In the genomic region with DNA sequence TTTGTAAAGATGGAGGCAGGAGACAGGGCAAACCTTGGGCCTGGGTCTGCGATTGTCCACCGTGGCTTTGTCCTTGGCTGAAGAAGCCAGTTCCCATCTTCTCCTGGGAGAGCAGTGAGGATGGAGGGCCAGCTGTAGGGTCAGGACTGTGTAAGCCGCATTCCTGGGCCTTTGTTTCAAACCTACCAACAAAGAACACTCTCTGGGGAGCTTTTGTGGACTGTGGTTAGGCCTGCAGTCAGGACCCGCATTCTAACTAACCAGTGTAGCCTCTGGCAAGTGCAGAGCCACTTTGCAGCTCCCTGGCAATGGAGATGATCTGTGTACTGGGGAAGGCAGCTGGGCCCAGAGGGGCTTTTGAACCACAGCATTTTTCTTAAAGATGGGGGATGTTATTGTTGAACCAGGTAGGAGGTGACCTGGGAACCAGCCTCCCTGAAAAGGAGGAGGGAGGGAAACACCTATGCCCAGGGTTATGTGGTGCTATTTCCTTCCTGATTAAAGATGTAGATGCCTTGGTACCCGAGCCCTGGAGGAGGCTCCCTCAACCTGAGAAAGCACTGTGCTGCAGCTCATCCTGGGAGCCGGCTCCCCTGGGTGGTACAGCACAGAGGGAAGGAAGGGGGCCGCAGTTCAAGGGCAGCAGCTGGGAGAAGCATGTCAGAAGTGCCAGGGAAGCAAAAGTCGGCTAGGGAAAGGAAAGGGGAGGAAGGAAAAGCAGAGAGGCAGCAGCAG, we compare ENCODE assay signal across 23 cellular contexts. TPM values are rescaled to one million over a fixed set of nuclear protein-coding genes. Genes with fewer than 3 reads are reported as not detected.
A peak's percentile ranks its signal among the peaks of the same experiment; 100 is the strongest.
DNase-seq lines count a peak whose midpoint lies in the region; ATAC-seq and TF ChIP-seq lines count a peak whose summit lies in the region.
"Had no signal": no experiment of that assay in that cellular context is flagged by ENCODE, and none has a peak within 500 bp of the region (broad histone marks: within the 10 kb centered on the region; RNA-seq: fewer than 3 reads in every experiment).

No MANE protein-coding gene starts in this region.

- H3K79me2 ChIP-seq in neural progenitor cell (ENCODE audit: low read depth) (no peaks in the 10 kb centered on the region), OCI-LY7 (ENCODE audit: insufficient read depth, low read depth, low read length) (no peaks in the 10 kb centered on the region)

- H3K4me1 Mint-ChIP-seq in CD8-positive, alpha-beta memory T cell = no peaks in the 10 kb centered on the region
- peaks cover 18% of the 10 kb centered on the region for H3K4me1 Mint-ChIP-seq in neural progenitor cell
- H3K4me1 Mint-ChIP-seq: activated CD4-positive, alpha-beta memory T cell treated with anti-CD3 and anti-CD28 coated beads, Interleukin-2, amount 10 ng/mL, durations not matched to agents 7 days and 5 days; activated naive CD4-positive, alpha-beta T cell treated with anti-CD3 and anti-CD28 coated beads, Interleukin-2, amount 10 ng/mL, durations not matched to agents 7 days and 5 days had no signal

- H3K27ac ChIP-seq in CD8-positive, alpha-beta memory T cell (ENCODE audit: low read depth, low read length) = no peak overlapping the region
- H3K27ac ChIP-seq in neural progenitor cell (no peak overlapping the region), OCI-LY7 (ENCODE audit: low read depth, low read length, poor library complexity, severe bottlenecking) (no peak overlapping the region)
- H3K27ac ChIP-seq: prostate gland, SJSA1, vagina had no signal

- H4K20me1 ChIP-seq in neural progenitor cell (ENCODE audit: low read depth) (peaks cover 21% of the 10 kb centered on the region), OCI-LY7 (ENCODE audit: insufficient read depth, low read length) (no peaks in the 10 kb centered on the region)

- CTCF ChIA-PET in CD8-positive, alpha-beta memory T cell (lab: Charles Lee) = no interaction called here
- CTCF ChIA-PET in OCI-LY7 (lab: Charles Lee; ENCODE audit: unreplicated experiment) = no interaction called here

- peak overlapping the region; percentile 56 for H3K9ac ChIP-seq in NT2/D1 (ENCODE audit: insufficient read length, low read depth)
- H3K9ac ChIP-seq in neural progenitor cell = no peak overlapping the region

- H3K27me3 Mint-ChIP-seq in CD8-positive, alpha-beta memory T cell = no peaks in the 10 kb centered on the region
- H3K27me3 Mint-ChIP-seq in neural progenitor cell (ENCODE audit: insufficient read depth, low read depth) = no peaks in the 10 kb centered on the region
- H3K27me3 Mint-ChIP-seq: activated CD4-positive, alpha-beta memory T cell treated with anti-CD3 and anti-CD28 coated beads, Interleukin-2, amount 10 ng/mL, durations not matched to agents 7 days and 5 days; activated naive CD4-positive, alpha-beta T cell treated with anti-CD3 and anti-CD28 coated beads, Interleukin-2, amount 10 ng/mL, durations not matched to agents 7 days and 5 days; natural killer cell treated with Interleukin-12 subunit alpha and Interleukin-12 subunit beta and Interleukin-15 and Interleukin-18, amount 100 ng/mL, for 72 hours had no signal

- H3K4me3 Mint-ChIP-seq in CD8-positive, alpha-beta memory T cell = no peak overlapping the region
- no peak overlapping the region for H3K4me3 Mint-ChIP-seq in neural progenitor cell
- H3K4me3 Mint-ChIP-seq: activated CD4-positive, alpha-beta memory T cell treated with anti-CD3 and anti-CD28 coated beads, Interleukin-2, amount 10 ng/mL, durations not matched to agents 7 days and 5 days; activated naive CD4-positive, alpha-beta T cell treated with anti-CD3 and anti-CD28 coated beads, Interleukin-2, amount 10 ng/mL, durations not matched to agents 7 days and 5 days; natural killer cell treated with Interleukin-12 subunit alpha and Interleukin-12 subunit beta and Interleukin-15 and Interleukin-18, amount 100 ng/mL, for 72 hours had no signal

- H3K4me1 ChIP-seq in CD8-positive, alpha-beta memory T cell (ENCODE audit: insufficient read depth, low read length) = no peaks in the 10 kb centered on the region
- peaks cover 3% of the 10 kb centered on the region for H3K4me1 ChIP-seq in NT2/D1 (ENCODE audit: insufficient read depth, insufficient read length)
- H3K4me1 ChIP-seq in neural progenitor cell = peaks cover 24% of the 10 kb centered on the region
- no peaks in the 10 kb centered on the region for H3K4me1 ChIP-seq in OCI-LY7 (ENCODE audit: insufficient read depth, low read length, poor library complexity, severe bottlenecking)
- H3K4me1 ChIP-seq: prostate gland, SJSA1, vagina had no signal

- no peaks in the 10 kb centered on the region for H3K9me3 ChIP-seq in CD8-positive, alpha-beta memory T cell (ENCODE audit: low read length)
- H3K9me3 ChIP-seq in NT2/D1 (ENCODE audit: insufficient read depth, low read length) (peaks cover 8% of the 10 kb centered on the region; the same call in 1 of the 2 replicates), neural progenitor cell (ENCODE audit: low read depth) (no peaks in the 10 kb centered on the region), OCI-LY7 (ENCODE audit: low read length) (no peaks in the 10 kb centered on the region)
- H3K9me3 ChIP-seq: prostate gland, SJSA1, vagina had no signal

- H3K4me2 ChIP-seq in neural progenitor cell (peak overlapping the region; percentile 63), OCI-LY7 (ENCODE audit: low read length) (no peak overlapping the region)
- H3K4me2 ChIP-seq: smooth muscle cell had no signal

- no peaks in the 10 kb centered on the region for H3K27me3 ChIP-seq in CD8-positive, alpha-beta memory T cell (ENCODE audit: insufficient read depth, low read length, poor library complexity, severe bottlenecking)
- H3K27me3 ChIP-seq in NT2/D1 (ENCODE audit: insufficient read depth, insufficient read length) (no peaks in the 10 kb centered on the region), neural progenitor cell (no peaks in the 10 kb centered on the region)
- H3K27me3 ChIP-seq: SJSA1, vagina had no signal

- TF ChIP-seq CTCF in neural progenitor cell (IDR thresholded peaks at IDR 0.05) (no peak), OCI-LY7 (conservative IDR thresholded peaks at IDR 0.05; ENCODE audit: low read length) (no peak), GM13976 (IDR thresholded peaks at IDR 0.05; ENCODE audit: borderline replicate concordance, control extremely low read depth, extremely low read depth, insufficient read depth, missing control alignments) (no peak)

- no peak for ATAC-seq in GM18909 (IDR thresholded peaks at IDR 0.05; ENCODE audit: poor library complexity, unreplicated experiment)
- ATAC-seq: natural killer cell treated with Interleukin-12 subunit alpha and Interleukin-12 subunit beta and Interleukin-15 and Interleukin-18, amount 100 ng/mL, for 72 hours; PC-3 had no signal

- H3K9me3 Mint-ChIP-seq in CD8-positive, alpha-beta memory T cell = no peaks in the 10 kb centered on the region
- no peaks in the 10 kb centered on the region for H3K9me3 Mint-ChIP-seq in neural progenitor cell
- H3K9me3 Mint-ChIP-seq: activated CD4-positive, alpha-beta memory T cell treated with anti-CD3 and anti-CD28 coated beads, Interleukin-2, amount 10 ng/mL, durations not matched to agents 7 days and 5 days; activated naive CD4-positive, alpha-beta T cell treated with anti-CD3 and anti-CD28 coated beads, Interleukin-2, amount 10 ng/mL, durations not matched to agents 7 days and 5 days; natural killer cell treated with Interleukin-12 subunit alpha and Interleukin-12 subunit beta and Interleukin-15 and Interleukin-18, amount 100 ng/mL, for 72 hours had no signal

- intact Hi-C loops in OCI-LY7 (cut with micrococcal nuclease; ENCODE audit: unreplicated experiment) = no loop called here

- H3K4me3 ChIP-seq in CD8-positive, alpha-beta memory T cell (ENCODE audit: low read length) = no peak overlapping the region
- no peak overlapping the region for H3K4me3 ChIP-seq in NT2/D1 (ENCODE audit: insufficient read length, low read depth)
- no peak overlapping the region for H3K4me3 ChIP-seq in neural progenitor cell
- no peak overlapping the region for H3K4me3 ChIP-seq in OCI-LY7 (ENCODE audit: low read depth, low read length, poor library complexity, severe bottlenecking)
- H3K4me3 ChIP-seq: prostate gland, SJSA1, smooth muscle cell, vagina had no signal

- in situ Hi-C loops in GM13976 (cut with MboI; ENCODE audit: low sequenced_read_pairs, unreplicated experiment) = no loop called here

- H2AFZ ChIP-seq in neural progenitor cell (replicated peaks) = no peak overlapping the region
- H2AFZ ChIP-seq in OCI-LY7 (ENCODE audit: low read length) = no peak overlapping the region

- POLR2A ChIA-PET in CD8-positive, alpha-beta memory T cell (lab: Charles Lee) = no interaction called here
- POLR2A ChIA-PET in OCI-LY7 (lab: Charles Lee) = interaction anchor here (1.0 kb wide), 1 partner anchor 15 kb away, joined by 3 read pairs; no protein-coding TSS in a partner anchor

- peaks cover 0 to 12% (median 9%) of the 10 kb centered on the region in 3 donors for H3K36me3 Mint-ChIP-seq in CD8-positive, alpha-beta memory T cell
- peaks cover 2% of the 10 kb centered on the region for H3K36me3 Mint-ChIP-seq in neural progenitor cell

- H3K27ac Mint-ChIP-seq in CD8-positive, alpha-beta memory T cell = peak overlapping the region in 5 of 8 donors; percentile 5 to 92 (median 42)
- H3K27ac Mint-ChIP-seq in neural progenitor cell = peak overlapping the region; percentile 97
- H3K27ac Mint-ChIP-seq: activated CD4-positive, alpha-beta memory T cell treated with anti-CD3 and anti-CD28 coated beads, Interleukin-2, amount 10 ng/mL, durations not matched to agents 7 days and 5 days; activated naive CD4-positive, alpha-beta T cell treated with anti-CD3 and anti-CD28 coated beads, Interleukin-2, amount 10 ng/mL, durations not matched to agents 7 days and 5 days had no signal

- no TSS peak for BruUV-seq in OCI-LY7 (replicated peaks; lab: Mats Ljungman, UMichigan)

- no peak for DNase-seq in CD8-positive, alpha-beta memory T cell
- DNase-seq in NT2/D1 (ENCODE audit: low read depth, low spot score) (peak; percentile 84), fibroblast of peridontal ligament (ENCODE audit: extremely low read depth) (peak; percentile 64), neural progenitor cell (ENCODE audit: low spot score) (peak; percentile 87), OCI-LY7 (ENCODE audit: low spot score) (no peak), GM13976 (ENCODE audit: low spot score) (no peak)
- no peak for DNase-seq in activated effector memory CD4-positive, alpha-beta T cell treated with Interleukin-2 at 50 U/mL for 16 hours
- DNase-seq: activated CD4-positive, alpha-beta memory T cell treated with anti-CD3 and anti-CD28 coated beads, Interleukin-2, amount 10 ng/mL, durations not matched to agents 7 days and 5 days; activated naive CD4-positive, alpha-beta T cell treated with anti-CD3 and anti-CD28 coated beads, Interleukin-2, amount 10 ng/mL, durations not matched to agents 7 days and 5 days; aorta; DMS79 treated with DMSO at 0.1 percent for 48 hours; Karpas-422; kidney glomerular epithelial cell; NCI-H1105 treated with DMSO at 0.1 percent for 48 hours; NCI-H774; PC-3; stimulated activated CD4-positive, alpha-beta T cell treated with anti-CD3 and anti-CD28 coated beads, Interleukin-4, amount 100 ng/mL, for 1 hour had no signal

- no peaks in the 10 kb centered on the region for H3K9me2 ChIP-seq in OCI-LY7 (ENCODE audit: insufficient read depth, low read length)

- peaks cover 24% of the 10 kb centered on the region for H3F3A ChIP-seq in neural progenitor cell (ENCODE audit: low read depth)

- no peaks in the 10 kb centered on the region for H3K36me3 ChIP-seq in CD8-positive, alpha-beta memory T cell (ENCODE audit: insufficient read depth, low read length)
- H3K36me3 ChIP-seq in NT2/D1 (ENCODE audit: insufficient read depth, insufficient read length, low read length) = no peaks in the 10 kb centered on the region
- no peaks in the 10 kb centered on the region for H3K36me3 ChIP-seq in neural progenitor cell
- no peaks in the 10 kb centered on the region for H3K36me3 ChIP-seq in OCI-LY7 (ENCODE audit: insufficient read depth, low read length)
- H3K36me3 ChIP-seq: prostate gland, SJSA1, vagina had no signal

RNA-seq across cellular contexts. Expression of a gene that starts 12.7 kb away (rescaled TPM):
- total RNA-seq in CD8-positive, alpha-beta memory T cell = 10 to 100 TPM; 81.9 to 84.3 TPM
- polyA plus RNA-seq in CD8-positive, alpha-beta memory T cell = 62.4 TPM
- total RNA-seq in neural progenitor cell (ENCODE audit: low replicate concordance) (168 and 310 TPM in 2 replicates), OCI-LY7 (2022) (47.1 and 47.6 TPM in 2 replicates)
- 28.1 and 44.7 TPM in 2 replicates for total RNA-seq in OCI-LY7 (2014; rRNA removed; shearing (Covaris generic))

RNA-seq across cellular contexts. Expression of a gene that starts 49.5 kb away (rescaled TPM):
- total RNA-seq in CD8-positive, alpha-beta memory T cell = 10 to 100 TPM; 10.3 to 10.5 TPM
- polyA plus RNA-seq in CD8-positive, alpha-beta memory T cell = 15.0 TPM
- total RNA-seq in neural progenitor cell (ENCODE audit: low replicate concordance) (8.1 and 16.1 TPM in 2 replicates), OCI-LY7 (2022) (4.2 and 5.2 TPM in 2 replicates)
- total RNA-seq in OCI-LY7 (2014; rRNA removed; shearing (Covaris generic)) = 1.5 and 2.9 TPM in 2 replicates

Comparison
In these comparisons a context has a peak if more than half of its experiments do, and no peak if none do; other contexts are left out.
1. DNase-seq: peak in NT2/D1 (single experiment), fibroblast of peridontal ligament (single experiment) and neural progenitor cell (single experiment); none in CD8-positive, alpha-beta memory T cell (0 of 5), OCI-LY7 (single experiment), GM13976 (single experiment) and activated effector memory CD4-positive, alpha-beta T cell treated with Interleukin-2 at 50 U/mL for 16 hours (single experiment).